1 cellular context compared by ENCODE assay signal in genomic region chr7:16668978-16669377, GRCh38.
TF ChIP-seq lines count a peak whose summit lies in the region.

No MANE protein-coding gene starts in this region.

TF ChIP-seq in HCT116, 20 proteins besides CTCF, POLR2A, EP300 and RAD21 (continued from another document):
- TF ChIP-seq MAX (IDR thresholded peaks at IDR 0.05) (no peak), CBX3 (IDR thresholded peaks at IDR 0.05; ENCODE audit: low read depth) (no peak), ZNF274 (IDR thresholded peaks at IDR 0.05; ENCODE audit: low read depth, low read length) (no peak), ATF3 (IDR thresholded peaks at IDR 0.05) (no peak)
TF ChIP-seq in HCT116: peak in this region for 0.
